ENCODE assay signal across 25 cellular contexts in genomic region chr5:174283176-174283575, GRCh38.
"Had no signal": no experiment of that assay in that cellular context is flagged by ENCODE, and none has a peak within 500 bp of the region (broad histone marks: within the 10 kb centered on the region; RNA-seq: fewer than 3 reads in every experiment).

No MANE protein-coding gene starts in this region.

- H3K27me3 ChIP-seq: right lobe of liver, thyroid gland, upper lobe of left lung, uterus had no signal

- H3K4me1 ChIP-seq: esophagus squamous epithelium, gastroesophageal sphincter, left ventricle myocardium inferior, psoas muscle, right lobe of liver, suprapubic skin, thyroid gland, upper lobe of left lung, uterus had no signal

- H3K9me3 ChIP-seq: esophagus squamous epithelium, gastroesophageal sphincter, left ventricle myocardium inferior, neutrophil, psoas muscle, right lobe of liver, suprapubic skin, thyroid gland, upper lobe of left lung, uterus had no signal

- ATAC-seq: effector memory CD8-positive, alpha-beta T cell; gastroesophageal sphincter; left cardiac atrium; psoas muscle; right lobe of liver; stimulated activated effector memory CD8-positive, alpha-beta T cell treated with anti-CD3 and anti-CD28 coated beads, Interleukin-12 subunit alpha, Interleukin-12 subunit beta, amount 100 ng/mL, for 72 hours; stimulated activated naive CD8-positive, alpha-beta T cell treated with anti-CD3 and anti-CD28 coated beads, Interleukin-15, Interleukin-2, amounts not matched to agents 100 U/mL and 50 U/mL, for 24 hours had no signal

- DNase-seq: effector memory CD8-positive, alpha-beta T cell; esophagus squamous epithelium; foreskin fibroblast; glutamatergic neuron; immature natural killer cell; kidney; left cardiac atrium; left ventricle myocardium inferior; mesenchymal stem cell; midbrain; nephron progenitor cell; psoas muscle; retina; right lobe of liver; stimulated activated CD4-positive, alpha-beta T cell treated with anti-CD3 and anti-CD28 coated beads, Interleukin-4, amount 100 ng/mL, for 1 hour; stimulated activated CD8-positive, alpha-beta memory T cell treated with anti-CD3 and anti-CD28 coated beads, Interleukin-4, amount 100 ng/mL, for 48 hours; stimulated activated naive CD8-positive, alpha-beta T cell treated with anti-CD3 and anti-CD28 coated beads, Interleukin-15, Interleukin-2, amounts not matched to agents 100 U/mL and 50 U/mL, for 24 hours; thyroid gland; upper lobe of left lung; uterus had no signal

- H3K36me3 ChIP-seq: esophagus squamous epithelium, gastroesophageal sphincter, left ventricle myocardium inferior, neutrophil, right lobe of liver, suprapubic skin, thyroid gland, upper lobe of left lung, uterus had no signal

- FAIRE-seq: kidney had no signal

- H3K27ac ChIP-seq: esophagus squamous epithelium, gastroesophageal sphincter, left ventricle myocardium inferior, neutrophil, psoas muscle, right lobe of liver, suprapubic skin, thyroid gland, upper lobe of left lung, uterus had no signal

- H3K4me3 ChIP-seq: esophagus squamous epithelium, gastroesophageal sphincter, left ventricle myocardium inferior, lung, psoas muscle, right lobe of liver, suprapubic skin, thyroid gland, upper lobe of left lung, uterus had no signal
